Comparison of ENCODE assay signal across 1 cellular context in the genomic region with DNA sequence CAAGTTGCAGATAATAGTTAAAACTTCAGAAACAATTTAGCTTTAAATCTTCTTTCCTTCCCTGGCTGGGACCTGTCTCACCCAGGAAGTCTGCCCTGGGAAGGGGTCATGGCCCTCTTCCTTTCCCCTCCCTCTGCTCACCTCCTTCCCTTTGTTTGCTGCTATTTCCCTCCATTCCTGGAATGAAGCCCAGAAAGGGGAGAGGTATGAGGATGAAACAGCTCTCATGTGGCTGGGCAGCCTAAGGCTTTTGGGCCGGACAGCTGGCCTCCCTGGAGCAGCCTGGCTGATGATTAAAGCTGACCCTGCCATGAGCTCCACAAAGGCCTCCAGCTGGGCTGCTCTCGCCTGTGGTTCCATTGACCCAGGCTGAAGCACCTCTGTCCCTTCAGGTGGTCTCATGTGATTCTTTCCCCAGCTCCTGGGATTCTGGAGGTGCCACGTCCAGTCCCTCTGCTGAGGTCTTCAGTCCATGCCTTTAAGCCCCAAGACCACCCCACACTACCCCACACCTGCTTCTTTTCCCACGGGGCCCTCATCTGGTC.
TF ChIP-seq lines count a peak whose summit lies in the region.

No MANE protein-coding gene starts in this region.

TF ChIP-seq in GM23338, 12 proteins besides CTCF, POLR2A, EP300 and RAD21 (continued from another document):
- TF ChIP-seq, protein P1, sequence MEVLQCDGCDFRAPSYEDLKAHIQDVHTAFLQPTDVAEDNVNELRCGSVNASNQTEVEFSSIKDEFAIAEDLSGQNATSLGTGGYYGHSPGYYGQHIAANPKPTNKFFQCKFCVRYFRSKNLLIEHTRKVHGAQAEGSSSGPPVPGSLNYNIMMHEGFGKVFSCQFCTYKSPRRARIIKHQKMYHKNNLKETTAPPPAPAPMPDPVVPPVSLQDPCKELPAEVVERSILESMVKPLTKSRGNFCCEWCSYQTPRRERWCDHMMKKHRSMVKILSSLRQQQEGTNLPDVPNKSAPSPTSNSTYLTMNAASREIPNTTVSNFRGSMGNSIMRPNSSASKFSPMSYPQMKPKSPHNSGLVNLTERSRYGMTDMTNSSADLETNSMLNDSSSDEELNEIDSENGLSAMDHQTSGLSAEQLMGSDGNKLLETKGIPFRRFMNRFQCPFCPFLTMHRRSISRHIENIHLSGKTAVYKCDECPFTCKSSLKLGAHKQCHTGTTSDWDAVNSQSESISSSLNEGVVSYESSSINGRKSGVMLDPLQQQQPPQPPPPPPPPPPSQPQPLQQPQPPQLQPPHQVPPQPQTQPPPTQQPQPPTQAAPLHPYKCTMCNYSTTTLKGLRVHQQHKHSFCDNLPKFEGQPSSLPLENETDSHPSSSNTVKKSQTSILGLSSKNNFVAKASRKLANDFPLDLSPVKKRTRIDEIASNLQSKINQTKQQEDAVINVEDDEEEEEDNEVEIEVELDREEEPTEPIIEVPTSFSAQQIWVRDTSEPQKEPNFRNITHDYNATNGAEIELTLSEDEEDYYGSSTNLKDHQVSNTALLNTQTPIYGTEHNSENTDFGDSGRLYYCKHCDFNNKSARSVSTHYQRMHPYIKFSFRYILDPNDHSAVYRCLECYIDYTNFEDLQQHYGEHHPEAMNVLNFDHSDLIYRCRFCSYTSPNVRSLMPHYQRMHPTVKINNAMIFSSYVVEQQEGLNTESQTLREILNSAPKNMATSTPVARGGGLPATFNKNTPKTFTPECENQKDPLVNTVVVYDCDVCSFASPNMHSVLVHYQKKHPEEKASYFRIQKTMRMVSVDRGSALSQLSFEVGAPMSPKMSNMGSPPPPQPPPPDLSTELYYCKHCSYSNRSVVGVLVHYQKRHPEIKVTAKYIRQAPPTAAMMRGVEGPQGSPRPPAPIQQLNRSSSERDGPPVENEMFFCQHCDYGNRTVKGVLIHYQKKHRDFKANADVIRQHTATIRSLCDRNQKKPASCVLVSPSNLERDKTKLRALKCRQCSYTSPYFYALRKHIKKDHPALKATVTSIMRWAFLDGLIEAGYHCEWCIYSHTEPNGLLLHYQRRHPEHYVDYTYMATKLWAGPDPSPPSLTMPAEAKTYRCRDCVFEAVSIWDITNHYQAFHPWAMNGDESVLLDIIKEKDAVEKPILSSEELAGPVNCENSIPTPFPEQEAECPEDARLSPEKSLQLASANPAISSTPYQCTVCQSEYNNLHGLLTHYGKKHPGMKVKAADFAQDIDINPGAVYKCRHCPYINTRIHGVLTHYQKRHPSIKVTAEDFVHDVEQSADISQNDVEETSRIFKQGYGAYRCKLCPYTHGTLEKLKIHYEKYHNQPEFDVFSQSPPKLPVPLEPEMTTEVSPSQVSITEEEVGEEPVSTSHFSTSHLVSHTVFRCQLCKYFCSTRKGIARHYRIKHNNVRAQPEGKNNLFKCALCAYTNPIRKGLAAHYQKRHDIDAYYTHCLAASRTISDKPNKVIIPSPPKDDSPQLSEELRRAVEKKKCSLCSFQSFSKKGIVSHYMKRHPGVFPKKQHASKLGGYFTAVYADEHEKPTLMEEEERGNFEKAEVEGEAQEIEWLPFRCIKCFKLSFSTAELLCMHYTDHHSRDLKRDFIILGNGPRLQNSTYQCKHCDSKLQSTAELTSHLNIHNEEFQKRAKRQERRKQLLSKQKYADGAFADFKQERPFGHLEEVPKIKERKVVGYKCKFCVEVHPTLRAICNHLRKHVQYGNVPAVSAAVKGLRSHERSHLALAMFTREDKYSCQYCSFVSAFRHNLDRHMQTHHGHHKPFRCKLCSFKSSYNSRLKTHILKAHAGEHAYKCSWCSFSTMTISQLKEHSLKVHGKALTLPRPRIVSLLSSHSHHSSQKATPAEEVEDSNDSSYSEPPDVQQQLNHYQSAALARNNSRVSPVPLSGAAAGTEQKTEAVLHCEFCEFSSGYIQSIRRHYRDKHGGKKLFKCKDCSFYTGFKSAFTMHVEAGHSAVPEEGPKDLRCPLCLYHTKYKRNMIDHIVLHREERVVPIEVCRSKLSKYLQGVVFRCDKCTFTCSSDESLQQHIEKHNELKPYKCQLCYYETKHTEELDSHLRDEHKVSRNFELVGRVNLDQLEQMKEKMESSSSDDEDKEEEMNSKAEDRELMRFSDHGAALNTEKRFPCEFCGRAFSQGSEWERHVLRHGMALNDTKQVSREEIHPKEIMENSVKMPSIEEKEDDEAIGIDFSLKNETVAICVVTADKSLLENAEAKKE (CRISPR knock-in tag; IDR thresholded peaks at IDR 0.05), result no peak
- TF ChIP-seq, protein P2, sequence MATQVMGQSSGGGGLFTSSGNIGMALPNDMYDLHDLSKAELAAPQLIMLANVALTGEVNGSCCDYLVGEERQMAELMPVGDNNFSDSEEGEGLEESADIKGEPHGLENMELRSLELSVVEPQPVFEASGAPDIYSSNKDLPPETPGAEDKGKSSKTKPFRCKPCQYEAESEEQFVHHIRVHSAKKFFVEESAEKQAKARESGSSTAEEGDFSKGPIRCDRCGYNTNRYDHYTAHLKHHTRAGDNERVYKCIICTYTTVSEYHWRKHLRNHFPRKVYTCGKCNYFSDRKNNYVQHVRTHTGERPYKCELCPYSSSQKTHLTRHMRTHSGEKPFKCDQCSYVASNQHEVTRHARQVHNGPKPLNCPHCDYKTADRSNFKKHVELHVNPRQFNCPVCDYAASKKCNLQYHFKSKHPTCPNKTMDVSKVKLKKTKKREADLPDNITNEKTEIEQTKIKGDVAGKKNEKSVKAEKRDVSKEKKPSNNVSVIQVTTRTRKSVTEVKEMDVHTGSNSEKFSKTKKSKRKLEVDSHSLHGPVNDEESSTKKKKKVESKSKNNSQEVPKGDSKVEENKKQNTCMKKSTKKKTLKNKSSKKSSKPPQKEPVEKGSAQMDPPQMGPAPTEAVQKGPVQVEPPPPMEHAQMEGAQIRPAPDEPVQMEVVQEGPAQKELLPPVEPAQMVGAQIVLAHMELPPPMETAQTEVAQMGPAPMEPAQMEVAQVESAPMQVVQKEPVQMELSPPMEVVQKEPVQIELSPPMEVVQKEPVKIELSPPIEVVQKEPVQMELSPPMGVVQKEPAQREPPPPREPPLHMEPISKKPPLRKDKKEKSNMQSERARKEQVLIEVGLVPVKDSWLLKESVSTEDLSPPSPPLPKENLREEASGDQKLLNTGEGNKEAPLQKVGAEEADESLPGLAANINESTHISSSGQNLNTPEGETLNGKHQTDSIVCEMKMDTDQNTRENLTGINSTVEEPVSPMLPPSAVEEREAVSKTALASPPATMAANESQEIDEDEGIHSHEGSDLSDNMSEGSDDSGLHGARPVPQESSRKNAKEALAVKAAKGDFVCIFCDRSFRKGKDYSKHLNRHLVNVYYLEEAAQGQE (IDR thresholded peaks at IDR 0.05; ENCODE audit: unreplicated experiment), result no peak
- no peak for TF ChIP-seq ZNF114 (CRISPR knock-in tag; IDR thresholded peaks at IDR 0.05)
- TF ChIP-seq ZNF331 (CRISPR knock-in tag; IDR thresholded peaks at IDR 0.05; ENCODE audit: low read depth), result no peak
TF ChIP-seq in GM23338: peak in this region for 0.
